ENCODE assay signal across 10 cellular contexts in the genomic region with DNA sequence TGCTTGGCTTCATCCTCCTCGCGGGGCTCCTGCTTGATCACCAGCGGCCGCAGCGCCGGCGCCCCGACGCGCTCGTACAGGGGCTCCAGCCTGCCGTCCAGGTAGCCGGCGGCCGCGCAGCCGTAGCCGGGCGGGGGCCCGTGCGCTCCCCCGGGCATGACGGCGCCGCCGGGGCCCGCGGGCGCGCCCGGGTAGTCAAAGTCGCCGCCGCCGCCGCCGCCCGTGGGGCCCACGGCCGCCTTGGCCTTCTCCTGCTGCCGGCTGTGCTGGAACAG. TPM values are rescaled to one million over a fixed set of nuclear protein-coding genes. Genes with fewer than 3 reads are reported as not detected.
A peak's percentile ranks its signal among the peaks of the same experiment; 100 is the strongest.
DNase-seq lines count a peak whose midpoint lies in the region; ATAC-seq, FAIRE-seq and TF ChIP-seq lines count a peak whose summit lies in the region.
"Had no signal": no experiment of that assay in that cellular context is flagged by ENCODE, and none has a peak within 500 bp of the region (broad histone marks: within the 10 kb centered on the region; RNA-seq: fewer than 3 reads in every experiment).

No MANE protein-coding gene starts in this region.

- peaks cover 16 to 40% of the 10 kb centered on the region in 2 donors for H3K27me3 Mint-ChIP-seq in CD8-positive, alpha-beta memory T cell

- no peak for TF ChIP-seq CTCF in left lung (IDR thresholded peaks at IDR 0.05)

- peak overlapping the region in 2 of 5 donors; percentile 53 to 62 for H3K9ac ChIP-seq in subcutaneous abdominal adipose tissue (ENCODE audit: low read length in 5 of 5)

- H3K27ac Mint-ChIP-seq in CD8-positive, alpha-beta memory T cell, result no peak overlapping the region

- H3K4me1 Mint-ChIP-seq in CD8-positive, alpha-beta memory T cell, result peaks cover 2 to 11% (median 9%) of the 10 kb centered on the region in 3 donors

- H3K9me3 ChIP-seq in left lung (no peaks in the 10 kb centered on the region), subcutaneous abdominal adipose tissue (ENCODE audit: control insufficient read depth in 5 of 5, low read length in 5 of 5) (no peaks in the 10 kb centered on the region)
- no peaks in the 10 kb centered on the region for H3K9me3 ChIP-seq in CD8-positive, alpha-beta memory T cell (ENCODE audit: low read length)

- H3K36me3 Mint-ChIP-seq in CD8-positive, alpha-beta memory T cell, result no peaks in the 10 kb centered on the region

- CTCF ChIA-PET in CD8-positive, alpha-beta memory T cell (lab: Charles Lee), result no interaction called here

- no peaks in the 10 kb centered on the region for H3K9me3 Mint-ChIP-seq in CD8-positive, alpha-beta memory T cell

- H3K27ac ChIP-seq in left lung (peak overlapping the region; percentile 75 to 79), subcutaneous abdominal adipose tissue (ENCODE audit: low read depth, low read length) (no peak overlapping the region)
- no peak overlapping the region for H3K27ac ChIP-seq in CD8-positive, alpha-beta memory T cell (ENCODE audit: low read depth, low read length)

- peak overlapping the region in 1 of 7 donors; percentile 53 for H3K4me3 Mint-ChIP-seq in CD8-positive, alpha-beta memory T cell

- H3K4me1 ChIP-seq in left lung, result peaks cover 15 to 57% of the 10 kb centered on the region in 2 donors
- peaks cover 4 to 70% (median 58%) of the 10 kb centered on the region in 5 donors for H3K4me1 ChIP-seq in subcutaneous abdominal adipose tissue (ENCODE audit: control insufficient read depth in 5 of 5, insufficient read depth in 5 of 5, low read length in 5 of 5)
- H3K4me1 ChIP-seq in CD8-positive, alpha-beta memory T cell (ENCODE audit: insufficient read depth, low read length), result no peaks in the 10 kb centered on the region

- no peak for DNase-seq in H7
- DNase-seq in astrocyte of the hippocampus (ENCODE audit: low read depth, low spot score), result peak; percentile 22
- DNase-seq in left lung, result no peak
- DNase-seq in GM12891 (ENCODE audit: insufficient read length, low spot score), result no peak
- no peak for DNase-seq in CD8-positive, alpha-beta memory T cell
- DNase-seq in midbrain (lab: John Stamatoyannopoulos, UW), result no peak

- no peak for FAIRE-seq in GM12891 (lab: Jason Lieb, UNC)
- FAIRE-seq: GM18507, urothelium cell line had no signal

- H3K36me3 ChIP-seq in H7 (replicated peaks; ENCODE audit: control insufficient read depth, insufficient read depth, low read length) (no peaks in the 10 kb centered on the region), left lung (no peaks in the 10 kb centered on the region), subcutaneous abdominal adipose tissue (ENCODE audit: control insufficient read depth in 5 of 5, insufficient read depth in 5 of 5, low read length in 5 of 5) (peaks cover 0 to 10% (median 0%) of the 10 kb centered on the region in 5 donors)
- no peaks in the 10 kb centered on the region for H3K36me3 ChIP-seq in CD8-positive, alpha-beta memory T cell (ENCODE audit: insufficient read depth, low read length)

- POLR2A ChIA-PET in CD8-positive, alpha-beta memory T cell (lab: Charles Lee), result interaction anchor here (1.4 kb wide), 1 partner anchor 72 kb away, joined by 5 read pairs; the partner anchor contains the start of gene CEBPG

- peaks cover 44% of the 10 kb centered on the region for H3K27me3 ChIP-seq in H7 (ENCODE audit: control insufficient read depth, insufficient read depth, low read length)
- peaks cover 8 to 70% of the 10 kb centered on the region in 2 donors for H3K27me3 ChIP-seq in left lung
- H3K27me3 ChIP-seq in subcutaneous abdominal adipose tissue (ENCODE audit: control insufficient read depth in 5 of 5, insufficient read depth in 4 of 5, low read length in 5 of 5), result no peaks in the 10 kb centered on the region
- H3K27me3 ChIP-seq in CD8-positive, alpha-beta memory T cell (ENCODE audit: insufficient read depth, low read length, poor library complexity, severe bottlenecking), result peaks cover 8% of the 10 kb centered on the region

- intact Hi-C loops in left lung (cut with DNase I), result no loop called here

- H3K4me3 ChIP-seq in H7 (ENCODE audit: insufficient read depth, low read depth, low read length) (peak overlapping the region; percentile 46), left lung (peak overlapping the region; percentile 48 to 70), subcutaneous abdominal adipose tissue (ENCODE audit: low read depth in 1 of 5, low read length in 5 of 5) (peak overlapping the region in 4 of 5 donors; percentile 65 to 99 (median 91))
- no peak overlapping the region for H3K4me3 ChIP-seq in CD8-positive, alpha-beta memory T cell (ENCODE audit: low read length)

- no peak for TF ChIP-seq POLR2A in GM12891 (IDR thresholded peaks at IDR 0.05; ENCODE audit: low read depth, low read length)

- no peak for ATAC-seq in left lung
- ATAC-seq in HG02610 (IDR thresholded peaks at IDR 0.05; ENCODE audit: unreplicated experiment), result no peak

TF ChIP-seq in GM12891, 5 proteins besides CTCF, POLR2A, EP300 and RAD21:
- TF ChIP-seq TAF1 (IDR thresholded peaks at IDR 0.05; ENCODE audit: low read depth, low read length) (no peak), SPI1 (IDR thresholded peaks at IDR 0.05; ENCODE audit: low read depth, low read length) (no peak), POU2F2 (IDR thresholded peaks at IDR 0.05; ENCODE audit: low read depth, low read length) (no peak), POLR2AphosphoS5 (IDR thresholded peaks at IDR 0.05; ENCODE audit: low read depth, low read length) (no peak), PAX5 (IDR thresholded peaks at IDR 0.05; ENCODE audit: insufficient read depth, low read length, severe bottlenecking) (no peak)

RNA-seq across cellular contexts. Expression of gene CEBPA, which starts 0.5 kb away (rescaled TPM):
- total RNA-seq in H7 (2014; rRNA removed; shearing (Covaris generic)), result 3.2 and 4.8 TPM in 2 replicates
- 10 to 100 TPM; 43.4 to 93.8 TPM for total RNA-seq in left lung
- polyA plus RNA-seq in GM12891 (2012; ENCODE audit: low read depth, missing spikeins), result not detected
- total RNA-seq in CD8-positive, alpha-beta memory T cell, result 1 to 10 TPM; 1.1 to 1.3 TPM
- 1.6 TPM for polyA plus RNA-seq in CD8-positive, alpha-beta memory T cell

Comparison
In these comparisons a context has a peak if more than half of its experiments do, and no peak if none do; other contexts are left out.
1. H3K27ac ChIP-seq: peak in left lung (2 of 2); none in subcutaneous abdominal adipose tissue (single experiment) and CD8-positive, alpha-beta memory T cell (single experiment).